Comparison of ENCODE assay signal across 24 cellular contexts in the genomic region with DNA sequence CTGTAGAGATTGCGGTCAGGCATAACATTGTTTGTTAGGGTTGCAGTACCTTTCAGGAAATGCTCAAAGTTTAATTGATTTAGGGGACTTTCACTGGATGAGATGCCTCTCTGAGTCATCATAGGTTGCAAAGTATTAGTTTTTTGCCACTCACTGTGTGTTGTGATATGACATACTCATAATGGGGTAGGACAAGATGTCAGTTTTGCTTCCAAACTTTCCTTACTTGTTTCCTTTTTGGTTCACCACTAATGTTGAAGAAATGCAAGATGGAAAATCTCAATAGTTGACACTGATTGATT. TPM values are rescaled to one million over a fixed set of nuclear protein-coding genes. Genes with fewer than 3 reads are reported as not detected.
DNase-seq lines count a peak whose midpoint lies in the region; ATAC-seq, FAIRE-seq and TF ChIP-seq lines count a peak whose summit lies in the region.
"Had no signal": no experiment of that assay in that cellular context is flagged by ENCODE, and none has a peak within 500 bp of the region (broad histone marks: within the 10 kb centered on the region; RNA-seq: fewer than 3 reads in every experiment).

No MANE protein-coding gene starts in this region.

- H4K20me1 ChIP-seq in SK-N-SH (ENCODE audit: insufficient read depth), result no peaks in the 10 kb centered on the region
- no peaks in the 10 kb centered on the region for H4K20me1 ChIP-seq in PC-3 (ENCODE audit: low read length)
- H4K20me1 ChIP-seq: BLaER1 treated with 17β-estradiol and CSF1 and Interleukin-3, amounts not matched to agents 10 nM and 100 nM had no signal

- H3K4me1 ChIP-seq in SK-N-SH (ENCODE audit: control insufficient read depth in 1 of 2, insufficient read depth in 2 of 2, low read depth in 1 of 2, low read length in 1 of 2), result peaks cover 0 to 3% of the 10 kb centered on the region in 2 experiments; a peak in 1 of 4 replicates
- no peaks in the 10 kb centered on the region for H3K4me1 ChIP-seq in PC-3 (ENCODE audit: insufficient read depth, low read length)
- no peaks in the 10 kb centered on the region for H3K4me1 ChIP-seq in kidney (ENCODE audit: control insufficient read depth in 1 of 2, insufficient read depth in 1 of 2, low read depth in 1 of 2, low read length in 2 of 2)

- H3K27ac ChIP-seq in SK-N-SH (ENCODE audit: low read depth in 2 of 2, low read length in 1 of 2) (no peak overlapping the region), PC-3 (ENCODE audit: low read length) (no peak overlapping the region), kidney (ENCODE audit: low read depth in 2 of 2, low read length in 2 of 2) (no peak overlapping the region)
- H3K27ac ChIP-seq: BLaER1 treated with 17β-estradiol and CSF1 and Interleukin-3, amounts not matched to agents 10 nM and 100 nM; KMS-11 had no signal

- ATAC-seq in SK-N-SH treated with all-trans-retinoic acid at 6 μM for 48 hours, result no peak
- 0 out of 2 replicates have a peak, but pooled peaks have one; percentile 19 for ATAC-seq in PC-3
- ATAC-seq in GM21515 (IDR thresholded peaks at IDR 0.05; ENCODE audit: unreplicated experiment), result no peak
- ATAC-seq: CD8-positive, alpha-beta T cell; HCT116 had no signal

- H2AFZ ChIP-seq in SK-N-SH (ENCODE audit: low read depth) (no peak overlapping the region), PC-3 (ENCODE audit: low read length) (no peak overlapping the region)

- no peaks in the 10 kb centered on the region for H3K9me3 ChIP-seq in SK-N-SH
- no peaks in the 10 kb centered on the region for H3K9me3 ChIP-seq in PC-3 (ENCODE audit: low read length)
- H3K9me3 ChIP-seq in kidney (ENCODE audit: control insufficient read depth in 1 of 2, low read length in 2 of 2), result no peaks in the 10 kb centered on the region

- no peak overlapping the region for H3K4me3 ChIP-seq in SK-N-SH (ENCODE audit: low read depth in 2 of 2, low read length in 1 of 2)
- no peak overlapping the region for H3K4me3 ChIP-seq in PC-3 (ENCODE audit: low read length)
- H3K4me3 ChIP-seq in kidney (ENCODE audit: low read length in 2 of 2), result no peak overlapping the region
- H3K4me3 ChIP-seq: BLaER1 treated with 17β-estradiol and CSF1 and Interleukin-3, amounts not matched to agents 10 nM and 100 nM had no signal

- no peak for TF ChIP-seq EP300 in SK-N-SH (IDR thresholded peaks at IDR 0.05; ENCODE audit: borderline replicate concordance in 1 of 2, low read depth in 1 of 2, low read length in 1 of 2)

- H3K36me3 ChIP-seq in SK-N-SH (replicated peaks in 1 of 2; ENCODE audit: control insufficient read depth in 1 of 2, insufficient read depth in 2 of 2, low read length in 1 of 2) (no peaks in the 10 kb centered on the region), PC-3 (ENCODE audit: low read depth, low read length) (no peaks in the 10 kb centered on the region), kidney (ENCODE audit: control insufficient read depth in 1 of 2, insufficient read depth in 2 of 2, low read length in 2 of 2) (no peaks in the 10 kb centered on the region)
- H3K36me3 ChIP-seq: BLaER1 treated with 17β-estradiol and CSF1 and Interleukin-3, amounts not matched to agents 10 nM and 100 nM had no signal

- H3K9ac ChIP-seq in SK-N-SH (no peak overlapping the region), PC-3 (ENCODE audit: low read length) (no peak overlapping the region), kidney (ENCODE audit: low read length in 2 of 2) (no peak overlapping the region)
- H3K9ac ChIP-seq: BLaER1 treated with 17β-estradiol and CSF1 and Interleukin-3, amounts not matched to agents 10 nM and 100 nM; KMS-11 had no signal

- POLR2A ChIA-PET in SK-N-SH (lab: Yijun Ruan, JAX), result no interaction called here
- POLR2A ChIA-PET in PC-3 (lab: Charles Lee; ENCODE audit: unreplicated experiment), result no interaction called here

- no peak for FAIRE-seq in kidney (lab: Jason Lieb, UNC)
- FAIRE-seq: GM19239, HTR-8/SVneo had no signal

- no TSS peak for BruUV-seq in PC-3 (replicated peaks; lab: Mats Ljungman, UMichigan)

- no peak for TF ChIP-seq RAD21 in SK-N-SH (IDR thresholded peaks at IDR 0.05; ENCODE audit: low read length)

- no peaks in the 10 kb centered on the region for H3K9me2 ChIP-seq in SK-N-SH
- H3K9me2 ChIP-seq in PC-3 (replicated peaks; ENCODE audit: low read length), result no peaks in the 10 kb centered on the region

- H3F3A ChIP-seq in SK-N-SH (replicated peaks; ENCODE audit: insufficient read depth) (peaks cover 14% of the 10 kb centered on the region), PC-3 (ENCODE audit: low read length, unreplicated experiment) (no peaks in the 10 kb centered on the region)

- intact Hi-C loops in PC-3 (cut with micrococcal nuclease) (no loop called here), kidney (cut with DNase I) (no loop called here)

- no peaks in the 10 kb centered on the region for H3K27me3 ChIP-seq in SK-N-SH (ENCODE audit: insufficient read depth)
- H3K27me3 ChIP-seq in PC-3 (ENCODE audit: low read length), result peaks cover 11% of the 10 kb centered on the region
- H3K27me3 ChIP-seq: BLaER1 treated with 17β-estradiol and CSF1 and Interleukin-3, amounts not matched to agents 10 nM and 100 nM had no signal

- TF ChIP-seq CTCF in SK-N-SH (IDR thresholded peaks at IDR 0.05) (no peak), PC-3 (conservative IDR thresholded peaks at IDR 0.05; ENCODE audit: low read depth, low read length) (no peak), kidney (IDR thresholded peaks at IDR 0.05; ENCODE audit: borderline replicate concordance, extremely low read depth, insufficient read depth) (no peak)

- CTCF ChIA-PET in SK-N-SH (lab: Yijun Ruan, JAX) (no interaction called here), PC-3 (lab: Charles Lee) (interaction anchor here (0.6 kb wide), 1 partner anchor 15 kb away, joined by 3 read pairs; no protein-coding TSS in a partner anchor)

- no peaks in the 10 kb centered on the region for H3K79me2 ChIP-seq in SK-N-SH (ENCODE audit: insufficient read depth)
- H3K79me2 ChIP-seq in PC-3 (ENCODE audit: low read length), result no peaks in the 10 kb centered on the region

- DNase-seq in SK-N-SH, result no peak
- no peak for DNase-seq in PC-3
- peak; percentile 47 for DNase-seq in kidney tubule cell (ENCODE audit: low spot score)
- no peak for DNase-seq in kidney
- DNase-seq in NCI-H2081 treated with DMSO at 0.1 percent for 48 hours (lab: John Stamatoyannopoulos, UW), result no peak
- DNase-seq: 8988T; CD8-positive, alpha-beta T cell; COR-L47; DMS 273 treated with DMSO at 0.1 percent for 48 hours; DMS79; GDM1; GOT3; H7; HFFc6 had no signal

- no peak overlapping the region for H3K4me2 ChIP-seq in SK-N-SH
- H3K4me2 ChIP-seq in PC-3 (ENCODE audit: low read length), result no peak overlapping the region
- H3K4me2 ChIP-seq: BLaER1 treated with 17β-estradiol and CSF1 and Interleukin-3, amounts not matched to agents 10 nM and 100 nM; KMS-11 had no signal

- WGBS in SK-N-SH (ENCODE audit: low lambda C conversion rate), result 100% methylated on average over 1 of the region's 1 CpG

TF ChIP-seq in SK-N-SH, 30 proteins besides CTCF, POLR2A, EP300 and RAD21:
- TF ChIP-seq, protein P1, sequence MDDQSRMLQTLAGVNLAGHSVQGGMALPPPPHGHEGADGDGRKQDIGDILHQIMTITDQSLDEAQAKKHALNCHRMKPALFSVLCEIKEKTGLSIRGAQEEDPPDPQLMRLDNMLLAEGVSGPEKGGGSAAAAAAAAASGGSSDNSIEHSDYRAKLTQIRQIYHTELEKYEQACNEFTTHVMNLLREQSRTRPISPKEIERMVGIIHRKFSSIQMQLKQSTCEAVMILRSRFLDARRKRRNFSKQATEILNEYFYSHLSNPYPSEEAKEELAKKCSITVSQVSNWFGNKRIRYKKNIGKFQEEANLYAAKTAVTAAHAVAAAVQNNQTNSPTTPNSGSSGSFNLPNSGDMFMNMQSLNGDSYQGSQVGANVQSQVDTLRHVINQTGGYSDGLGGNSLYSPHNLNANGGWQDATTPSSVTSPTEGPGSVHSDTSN (IDR thresholded peaks at IDR 0.05), result peak; percentile 12; the same call in 1 of the 2 replicates
- TF ChIP-seq NRF1 (IDR thresholded peaks at IDR 0.05; ENCODE audit: low read depth, low read length), result no peak

TF ChIP-seq in SK-N-SH treated with all-trans-retinoic acid at 6 μM for 48 hours, 23 proteins besides CTCF, POLR2A, EP300 and RAD21 (continues in another document):
- TF ChIP-seq ZFP30 (CRISPR knock-in tag; IDR thresholded peaks at IDR 0.05) (no peak), RARB (CRISPR knock-in tag; IDR thresholded peaks at IDR 0.05) (no peak), ZNF565 (CRISPR knock-in tag; conservative IDR thresholded peaks at IDR 0.05; ENCODE audit: low read depth) (no peak), TCF4 (CRISPR knock-in tag; IDR thresholded peaks at IDR 0.05; ENCODE audit: borderline replicate concordance) (no peak), GLIS3 (CRISPR knock-in tag; IDR thresholded peaks at IDR 0.05) (no peak), ISL1 (CRISPR knock-in tag; IDR thresholded peaks at IDR 0.05) (no peak), PATZ1 (CRISPR knock-in tag; IDR thresholded peaks at IDR 0.05; ENCODE audit: borderline replicate concordance) (no peak), TOX (CRISPR knock-in tag; IDR thresholded peaks at IDR 0.05; ENCODE audit: borderline replicate concordance) (no peak)

RNA-seq across cellular contexts. Expression of gene PTH2R, which starts 35.0 kb away (rescaled TPM):
- polyA plus RNA-seq in SK-N-SH (2012; rRNA removed), result 4.0 and 5.3 TPM in 2 replicates
- 4.6 and 5.3 TPM in 2 replicates for polyA plus RNA-seq in SK-N-SH (2012; cell fraction: cytosol; rRNA removed)
- polyA plus RNA-seq in SK-N-SH (2012; cell fraction: nucleus; rRNA removed), result 5.1 and 7.4 TPM in 2 replicates
- total RNA-seq in PC-3 (2014; rRNA removed), result not detected in 2 replicates
- 54.8 TPM for total RNA-seq in kidney
- polyA plus RNA-seq in kidney (ENCODE audit: insufficient read depth, low read depth, low replicate concordance), result 11.0 TPM
- total RNA-seq: A673; CD8-positive, alpha-beta T cell; Daoy; HFFc6 had no signal
- polyA plus RNA-seq: AG04450 had no signal

Comparison
In these comparisons a context has a peak if more than half of its experiments do, and no peak if none do; other contexts are left out.
1. RNA of gene PTH2R, which starts 35.0 kb away (total RNA-seq): 54.8 TPM in kidney (single experiment); not detected in PC-3; every median in the first group is over 10 times any median in the second.